Comparison of ENCODE assay signal across 17 cellular contexts in genomic region chr9:137547687-137548543, GRCh38. TPM values are rescaled to one million over a fixed set of nuclear protein-coding genes. Genes with fewer than 3 reads are reported as not detected.
A peak's percentile ranks its signal among the peaks of the same experiment; 100 is the strongest.
DNase-seq lines count a peak whose midpoint lies in the region; ATAC-seq and TF ChIP-seq lines count a peak whose summit lies in the region.
"Had no signal": no experiment of that assay in that cellular context is flagged by ENCODE, and none has a peak within 500 bp of the region (broad histone marks: within the 10 kb centered on the region; RNA-seq: fewer than 3 reads in every experiment).

No MANE protein-coding gene starts in this region.

- peaks cover 5% of the 10 kb centered on the region for H3K27me3 Mint-ChIP-seq in brain
- H3K27me3 Mint-ChIP-seq in naive thymus-derived CD4-positive, alpha-beta T cell, result no peaks in the 10 kb centered on the region
- H3K27me3 Mint-ChIP-seq: activated CD8-positive, alpha-beta T cell treated with anti-CD3 and anti-CD28 coated beads for 36 hours; central memory CD8-positive, alpha-beta T cell; progenitor cell of endocrine pancreas had no signal

- H3K27ac ChIP-seq in left ventricle myocardium inferior (replicated peaks) (peak overlapping the region; percentile 9), thyroid gland (peak overlapping the region in 1 of 3 donors; percentile 45), Peyer's patch (no peak overlapping the region)
- no peak overlapping the region for H3K27ac ChIP-seq in naive thymus-derived CD4-positive, alpha-beta T cell (ENCODE audit: low read depth, low read length)
- H3K27ac ChIP-seq: adrenal gland had no signal

- no peak for TF ChIP-seq POLR2A in thyroid gland (IDR thresholded peaks at IDR 0.05)
- TF ChIP-seq POLR2A in Peyer's patch (IDR thresholded peaks at IDR 0.05), result no peak

- H3K27ac Mint-ChIP-seq in brain, result peak overlapping the region in 2 of 5 experiments; percentile 81
- peak overlapping the region in 3 of 9 donors; percentile 51 to 81 (median 75) for H3K27ac Mint-ChIP-seq in naive thymus-derived CD4-positive, alpha-beta T cell
- H3K27ac Mint-ChIP-seq: activated CD8-positive, alpha-beta T cell treated with anti-CD3 and anti-CD28 coated beads for 36 hours; progenitor cell of endocrine pancreas had no signal

- H3K4me3 ChIP-seq in left ventricle myocardium inferior (no peak overlapping the region), thyroid gland (replicated peaks in 1 of 3) (no peak overlapping the region), Peyer's patch (no peak overlapping the region)
- no peak overlapping the region for H3K4me3 ChIP-seq in naive thymus-derived CD4-positive, alpha-beta T cell (ENCODE audit: low read length)
- H3K4me3 ChIP-seq: adrenal gland had no signal

- DNase-seq in left ventricle myocardium inferior, result no peak
- no peak for DNase-seq in Right ventricle myocardium inferior (ENCODE audit: missing footprints)
- no peak for DNase-seq in naive thymus-derived CD4-positive, alpha-beta T cell
- peak; percentile 76 to 81 for DNase-seq in thyroid gland
- DNase-seq in DMS153 treated with DMSO at 0.1 percent for 48 hours (lab: John Stamatoyannopoulos, UW; ENCODE audit: unreplicated experiment), result no peak
- DNase-seq in Peyer's patch, result no peak
- DNase-seq: activated CD8-positive, alpha-beta T cell treated with anti-CD3 and anti-CD28 coated beads for 36 hours; adrenal gland; KBM-7; NCI-H2081; NCI-H510A treated with DMSO at 0.1 percent for 48 hours; stimulated activated naive CD8-positive, alpha-beta T cell treated with anti-CD3 and anti-CD28 coated beads, Interleukin-15, Interleukin-2, amounts not matched to agents 100 U/mL and 50 U/mL, for 24 hours had no signal

- CTCF ChIA-PET in naive thymus-derived CD4-positive, alpha-beta T cell (lab: Charles Lee), result interaction anchor here (0.8 kb wide), 1 partner anchor 22 kb away, joined by 6 read pairs; no protein-coding TSS in a partner anchor

- H3K4me1 Mint-ChIP-seq in brain, result peaks cover 29% of the 10 kb centered on the region
- peaks cover 11 to 24% (median 18%) of the 10 kb centered on the region in 7 donors for H3K4me1 Mint-ChIP-seq in naive thymus-derived CD4-positive, alpha-beta T cell

- H3K4me1 ChIP-seq in left ventricle myocardium inferior (peaks cover 51% of the 10 kb centered on the region), thyroid gland (peaks cover 27 to 29% of the 10 kb centered on the region in 2 donors), Peyer's patch (peaks cover 0 to 15% (median 5%) of the 10 kb centered on the region in 4 donors)
- H3K4me1 ChIP-seq in naive thymus-derived CD4-positive, alpha-beta T cell (ENCODE audit: control insufficient read depth in 2 of 2, insufficient read depth in 2 of 2, low read length in 2 of 2), result peaks cover 0 to 6% of the 10 kb centered on the region in 2 donors

- H3K36me3 ChIP-seq in left ventricle myocardium inferior (peaks cover 6% of the 10 kb centered on the region), thyroid gland (no peaks in the 10 kb centered on the region), Peyer's patch (peaks cover 0 to 6% (median 0%) of the 10 kb centered on the region in 3 donors)
- H3K36me3 ChIP-seq in naive thymus-derived CD4-positive, alpha-beta T cell (ENCODE audit: control insufficient read depth in 2 of 3, insufficient read depth in 3 of 3, low read length in 3 of 3), result peaks cover 0 to under 1% (median 0%) of the 10 kb centered on the region in 3 experiments
- H3K36me3 ChIP-seq: adrenal gland had no signal

- POLR2A ChIA-PET in naive thymus-derived CD4-positive, alpha-beta T cell (lab: Charles Lee), result interaction anchor here (1.4 kb wide), 1 partner anchor 10 kb away, joined by 6 read pairs; no protein-coding TSS in a partner anchor

- WGBS in thyroid gland, 2 donors, result 76 to 77% methylated on average over 18 to 21 of the region's 23 CpGs

- intact Hi-C loops in left ventricle myocardium inferior (cut with micrococcal nuclease) (no loop called here), Right ventricle myocardium inferior (cut with DNase I) (no loop called here), thyroid gland (cut with DNase I) (no loop called here)
- intact Hi-C loops in naive thymus-derived CD4-positive, alpha-beta T cell (cut with micrococcal nuclease), result no loop called here

- TF ChIP-seq CTCF in left ventricle myocardium inferior (IDR thresholded peaks at IDR 0.05; ENCODE audit: borderline replicate concordance), result no peak
- no peak for TF ChIP-seq CTCF in brain (conservative IDR thresholded peaks at IDR 0.05)
- no peak for TF ChIP-seq CTCF in thyroid gland (IDR thresholded peaks at IDR 0.05)
- TF ChIP-seq CTCF in Peyer's patch (IDR thresholded peaks at IDR 0.05), result no peak

- no peak for ATAC-seq in Right ventricle myocardium inferior
- no peak for ATAC-seq in naive thymus-derived CD4-positive, alpha-beta T cell
- ATAC-seq in activated CD4-positive, CD25-positive, alpha-beta regulatory T cell treated with anti-CD3 and anti-CD28 coated beads, Interleukin-2, amount 50 U/mL, for 24 hours, result no peak
- ATAC-seq: activated CD8-positive, alpha-beta T cell treated with anti-CD3 and anti-CD28 coated beads for 36 hours; left lobe of liver; stimulated activated naive CD8-positive, alpha-beta T cell treated with anti-CD3 and anti-CD28 coated beads, Interleukin-15, Interleukin-2, amounts not matched to agents 100 U/mL and 50 U/mL, for 24 hours had no signal

- peaks cover 4% of the 10 kb centered on the region for H3K36me3 Mint-ChIP-seq in brain
- H3K36me3 Mint-ChIP-seq in naive thymus-derived CD4-positive, alpha-beta T cell, result peaks cover 0 to 5% (median 0%) of the 10 kb centered on the region in 5 donors

- H3K9me3 ChIP-seq in left ventricle myocardium inferior (replicated peaks), result peaks cover 3% of the 10 kb centered on the region
- no peaks in the 10 kb centered on the region for H3K9me3 ChIP-seq in naive thymus-derived CD4-positive, alpha-beta T cell (ENCODE audit: control insufficient read depth in 2 of 3, low read length in 3 of 3)
- H3K9me3 ChIP-seq in thyroid gland, result no peaks in the 10 kb centered on the region
- no peaks in the 10 kb centered on the region for H3K9me3 ChIP-seq in Peyer's patch
- H3K9me3 ChIP-seq: adrenal gland had no signal

- H3K4me3 Mint-ChIP-seq in brain, result peak overlapping the region; percentile 41 to 73 (median 55)
- H3K4me3 Mint-ChIP-seq in naive thymus-derived CD4-positive, alpha-beta T cell, result peak overlapping the region in 7 of 10 donors; percentile 18 to 96 (median 35)
- H3K4me3 Mint-ChIP-seq: activated CD8-positive, alpha-beta T cell treated with anti-CD3 and anti-CD28 coated beads for 36 hours had no signal

- H3K9me3 Mint-ChIP-seq in brain, result peaks cover 0 to 6% (median 0%) of the 10 kb centered on the region in 5 experiments
- H3K9me3 Mint-ChIP-seq in naive thymus-derived CD4-positive, alpha-beta T cell, result peaks cover 0 to 1% (median 0%) of the 10 kb centered on the region in 11 donors
- H3K9me3 Mint-ChIP-seq: activated CD8-positive, alpha-beta T cell treated with anti-CD3 and anti-CD28 coated beads for 36 hours; central memory CD8-positive, alpha-beta T cell had no signal

- H3K27me3 ChIP-seq in left ventricle myocardium inferior (ENCODE audit: low read depth) (no peaks in the 10 kb centered on the region), thyroid gland (no peaks in the 10 kb centered on the region), Peyer's patch (no peaks in the 10 kb centered on the region)
- no peaks in the 10 kb centered on the region for H3K27me3 ChIP-seq in naive thymus-derived CD4-positive, alpha-beta T cell (ENCODE audit: control insufficient read depth in 2 of 2, insufficient read depth in 2 of 2, low read length in 2 of 2)
- H3K27me3 ChIP-seq: adrenal gland had no signal

RNA-seq across cellular contexts. Expression of gene PNPLA7, which starts 2.3 kb away (rescaled TPM):
- total RNA-seq in left ventricle myocardium inferior, result 9.0 TPM
- 9.8 TPM for total RNA-seq in Right ventricle myocardium inferior
- 4.3 TPM for polyA plus RNA-seq in brain (ENCODE audit: insufficient read depth, low read depth, low replicate concordance)
- 10 to 100 TPM in 3 of 5 experiments, 1 to 10 TPM in 2; 4.9 to 28.9 (median 16.2) TPM for total RNA-seq in naive thymus-derived CD4-positive, alpha-beta T cell
- 1 to 10 TPM; 2.7 TPM for polyA plus RNA-seq in naive thymus-derived CD4-positive, alpha-beta T cell
- 10 to 100 TPM; 10.1 to 23.6 (median 11.6) TPM for total RNA-seq in thyroid gland
- 10 to 100 TPM; 11.4 to 48.6 (median 27.2) TPM for total RNA-seq in Peyer's patch

RNA-seq across cellular contexts. Expression of gene MRPL41, which starts 3.8 kb away (rescaled TPM):
- 233 TPM for total RNA-seq in left ventricle myocardium inferior
- 244 TPM for total RNA-seq in Right ventricle myocardium inferior
- 87.2 TPM for polyA plus RNA-seq in brain (ENCODE audit: insufficient read depth, low read depth, low replicate concordance)
- 100 to 1,000 TPM in 1 of 5 experiments, 10 to 100 TPM in 4; 41.1 to 102 (median 53.9) TPM for total RNA-seq in naive thymus-derived CD4-positive, alpha-beta T cell
- 10 to 100 TPM; 36.3 to 41.1 TPM for polyA plus RNA-seq in naive thymus-derived CD4-positive, alpha-beta T cell
- total RNA-seq in thyroid gland, result 10 to 100 TPM; 24.5 to 67.2 (median 47.7) TPM
- total RNA-seq in Peyer's patch, result 10 to 100 TPM; 55.3 to 89.5 (median 84.8) TPM

RNA-seq across cellular contexts. Expression of gene DPH7, which starts 30.8 kb away (rescaled TPM):
- total RNA-seq in left ventricle myocardium inferior, result 18.0 TPM
- 17.2 TPM for total RNA-seq in Right ventricle myocardium inferior
- polyA plus RNA-seq in brain (ENCODE audit: insufficient read depth, low read depth, low replicate concordance), result 19.4 TPM
- total RNA-seq in naive thymus-derived CD4-positive, alpha-beta T cell, result 10 to 100 TPM; 43.4 to 77.5 (median 49.9) TPM
- 10 to 100 TPM; 29.7 to 45.3 TPM for polyA plus RNA-seq in naive thymus-derived CD4-positive, alpha-beta T cell
- 10 to 100 TPM; 20.8 to 47.4 (median 34.1) TPM for total RNA-seq in thyroid gland
- 10 to 100 TPM; 21.9 to 52.5 (median 44.5) TPM for total RNA-seq in Peyer's patch

RNA-seq across cellular contexts. Expression of gene ZMYND19, which starts 42.4 kb away (rescaled TPM):
- total RNA-seq in left ventricle myocardium inferior (11.6 TPM), Right ventricle myocardium inferior (10.8 TPM), thyroid gland (10 to 100 TPM in 1 of 4 donors, 1 to 10 TPM in 3; 8.7 to 14.3 (median 9.5) TPM), Peyer's patch (10 to 100 TPM in 2 of 4 donors, 1 to 10 TPM in 2; 8.8 to 16.8 (median 12.9) TPM)
- polyA plus RNA-seq in brain (ENCODE audit: insufficient read depth, low read depth, low replicate concordance), result 41.3 TPM
- 10 to 100 TPM; 13.3 to 32.4 (median 26.6) TPM for total RNA-seq in naive thymus-derived CD4-positive, alpha-beta T cell
- 1 to 10 TPM; 4.5 to 9.8 TPM for polyA plus RNA-seq in naive thymus-derived CD4-positive, alpha-beta T cell

RNA-seq across cellular contexts. Expression of gene ARRDC1, which starts 57.6 kb away (rescaled TPM):
- total RNA-seq in left ventricle myocardium inferior (16.2 TPM), Right ventricle myocardium inferior (17.5 TPM), thyroid gland (10 to 100 TPM; 45.6 to 66.2 (median 61.2) TPM), Peyer's patch (100 to 1,000 TPM; 102 to 341 (median 175) TPM)
- polyA plus RNA-seq in brain (ENCODE audit: insufficient read depth, low read depth, low replicate concordance), result 43.8 TPM
- 100 to 1,000 TPM in 1 of 5 experiments, 10 to 100 TPM in 4; 53.7 to 126 (median 82.6) TPM for total RNA-seq in naive thymus-derived CD4-positive, alpha-beta T cell
- 10 to 100 TPM; 35.2 to 56.3 TPM for polyA plus RNA-seq in naive thymus-derived CD4-positive, alpha-beta T cell

Comparison
In these comparisons a context has a peak if more than half of its experiments do, and no peak if none do; other contexts are left out.
1. DNase-seq: peak in thyroid gland (2 of 2); none in left ventricle myocardium inferior (single experiment), Right ventricle myocardium inferior (single experiment), naive thymus-derived CD4-positive, alpha-beta T cell (0 of 9), DMS153 treated with DMSO at 0.1 percent for 48 hours (single experiment) and Peyer's patch (0 of 3).